In the genomic region with DNA sequence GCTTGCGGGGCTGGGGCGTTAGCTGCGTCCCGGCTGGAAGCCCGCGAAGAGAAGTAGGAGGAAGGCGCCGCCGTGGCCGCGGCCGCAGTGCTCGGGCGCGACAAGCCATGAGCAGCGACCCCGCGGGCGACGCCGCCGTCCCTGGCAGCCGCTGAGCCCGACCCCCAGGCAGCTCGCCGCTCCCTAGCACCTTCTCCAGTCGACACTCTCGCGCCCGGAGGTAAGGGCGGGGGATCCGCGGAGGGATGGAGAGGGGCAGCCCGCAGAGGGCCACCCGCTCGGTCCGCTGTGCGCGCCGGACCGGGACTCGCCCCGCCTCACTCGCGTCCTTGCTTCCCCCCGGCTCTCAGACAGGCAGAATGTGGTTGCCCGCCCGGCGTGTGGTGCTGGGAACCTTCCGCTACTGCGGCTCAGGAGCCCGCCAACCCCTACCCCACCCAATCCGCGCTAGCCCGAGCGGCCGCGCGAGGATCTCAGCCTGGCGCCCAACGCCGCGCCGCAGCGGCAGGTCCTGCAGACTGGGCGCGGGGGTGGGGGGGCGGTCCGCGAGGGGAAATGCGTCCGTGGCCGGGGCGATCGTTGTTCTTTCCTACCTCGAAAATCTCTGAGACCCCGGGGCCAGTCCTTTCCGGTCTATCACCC, we compare ENCODE assay signal across 8 cellular contexts. TPM values are rescaled to one million over a fixed set of nuclear protein-coding genes. Genes with fewer than 3 reads are reported as not detected.
DNase-seq lines count a peak whose midpoint lies in the region; ATAC-seq, FAIRE-seq and TF ChIP-seq lines count a peak whose summit lies in the region.

TSS of gene LRRC8C (plus strand) at position 18 of the 642 bp plus-strand sequence. CDS start 53,354 bp downstream, outside the sequence.

- ATAC-seq in HG02759 (IDR thresholded peaks at IDR 0.05; ENCODE audit: unreplicated experiment) (peak; percentile 53), left colon (peak; percentile 67)

- peak; percentile 35 for DNase-seq in 8988T
- DNase-seq in GM12892 (ENCODE audit: insufficient read length), result peak; percentile 40
- peak; percentile 69 for DNase-seq in NCI-H1105 (lab: John Stamatoyannopoulos, UW)
- DNase-seq in activated CD4-positive, CD25-positive, alpha-beta regulatory T cell (lab: John Stamatoyannopoulos, UW), result peak in 3 of 4 experiments; percentile 39 to 54 (median 44)
- peak; percentile 4 for DNase-seq in cerebellum (ENCODE audit: low spot score)
- peak; percentile 36 to 56 for DNase-seq in left colon
- DNase-seq in stimulated activated CD4-positive, alpha-beta T cell treated with anti-CD3 and anti-CD28 coated beads, Interleukin-4, amount 100 ng/mL, for 1 hour, result peak; percentile 49

- intact Hi-C loops in left colon (cut with DNase I, micrococcal nuclease), result loop anchor here (10.0 kb wide), 1 partner anchor 132 kb away; no protein-coding TSS in a partner anchor

- no peak for TF ChIP-seq POLR2A in GM12892 (IDR thresholded peaks at IDR 0.05; ENCODE audit: low read depth, low read length)

- FAIRE-seq in GM12892 (lab: Jason Lieb, UNC), result no peak

RNA-seq across cellular contexts. Expression of gene LRRC8C, which starts in this region (rescaled TPM):
- 1.3 TPM for polyA plus RNA-seq in GM12892 (2012; ENCODE audit: missing spikeins)
- 5.5 TPM for total RNA-seq in cerebellum
- total RNA-seq in left colon, result 1 to 10 TPM; 1.8 to 3.2 TPM

Comparison
In these comparisons a context has a peak if more than half of its experiments do, and no peak if none do; other contexts are left out.
1. Peak in every context shown above with its lines: DNase-seq and ATAC-seq.
2. DNase-seq: peak in every context shown above with its lines; median percentile 69 in NCI-H1105; 49 in stimulated activated CD4-positive, alpha-beta T cell treated with anti-CD3 and anti-CD28 coated beads, Interleukin-4, amount 100 ng/mL, for 1 hour; 46 in left colon; 44 in activated CD4-positive, CD25-positive, alpha-beta regulatory T cell; 40 in GM12892; 35 in 8988T; 4 in cerebellum.